Comparison of ENCODE assay signal across 10 cellular contexts in genomic region chr1:41672641-41673313, GRCh38.
DNase-seq lines count a peak whose midpoint lies in the region; ATAC-seq and TF ChIP-seq lines count a peak whose summit lies in the region.
"Had no signal": no experiment of that assay in that cellular context is flagged by ENCODE, and none has a peak within 500 bp of the region (broad histone marks: within the 10 kb centered on the region; RNA-seq: fewer than 3 reads in every experiment).

No MANE protein-coding gene starts in this region.

- H3K36me3 Mint-ChIP-seq in stimulated activated naive CD8-positive, alpha-beta T cell treated with anti-CD3 and anti-CD28 coated beads, Interleukin-15, Interleukin-2, amounts not matched to agents 100 ng/mL and 50 ng/mL, for 24 hours (ENCODE audit: low read depth), result no peaks in the 10 kb centered on the region
- H3K36me3 Mint-ChIP-seq in activated B cell treated with CpG ODN at 0.5 μM for 24 hours (ENCODE audit: low read depth), result no peaks in the 10 kb centered on the region

- H3K4me3 Mint-ChIP-seq in stimulated activated naive CD8-positive, alpha-beta T cell treated with anti-CD3 and anti-CD28 coated beads, Interleukin-15, Interleukin-2, amounts not matched to agents 100 ng/mL and 50 ng/mL, for 24 hours, result peak overlapping the region; percentile 70
- peak overlapping the region; percentile 67 for H3K4me3 Mint-ChIP-seq in activated B cell treated with CpG ODN at 0.5 μM for 24 hours

- DNase-seq in stimulated activated naive CD8-positive, alpha-beta T cell treated with anti-CD3 and anti-CD28 coated beads, Interleukin-15, Interleukin-2, amounts not matched to agents 100 U/mL and 50 U/mL, for 24 hours, result no peak
- DNase-seq in activated B cell treated with CpG ODN at 0.5 μM for 24 hours, result no peak
- DNase-seq in fibroblast of peridontal ligament (ENCODE audit: extremely low read depth), result peak; percentile 92
- DNase-seq in midbrain (lab: John Stamatoyannopoulos, UW), result no peak
- DNase-seq: cerebellar nuclear complex, NCI-H2029 had no signal

- H3K27me3 Mint-ChIP-seq in stimulated activated naive CD8-positive, alpha-beta T cell treated with anti-CD3 and anti-CD28 coated beads, Interleukin-15, Interleukin-2, amounts not matched to agents 100 ng/mL and 50 ng/mL, for 24 hours, result no peaks in the 10 kb centered on the region
- H3K27me3 Mint-ChIP-seq in activated B cell treated with CpG ODN at 0.5 μM for 24 hours, result no peaks in the 10 kb centered on the region

- no peaks in the 10 kb centered on the region for H3K9me3 Mint-ChIP-seq in stimulated activated naive CD8-positive, alpha-beta T cell treated with anti-CD3 and anti-CD28 coated beads, Interleukin-15, Interleukin-2, amounts not matched to agents 100 ng/mL and 50 ng/mL, for 24 hours
- H3K9me3 Mint-ChIP-seq in activated B cell treated with CpG ODN at 0.5 μM for 24 hours, result no peaks in the 10 kb centered on the region

- intact Hi-C loops in activated B cell treated with CpG ODN at 0.5 μM for 24 hours (cut with micrococcal nuclease), result loop anchor here (1.0 to 2.0 kb wide), 2 partner anchors 10 to 56 kb away; no protein-coding TSS in a partner anchor

- peaks cover 86% of the 10 kb centered on the region for H3K4me1 Mint-ChIP-seq in stimulated activated naive CD8-positive, alpha-beta T cell treated with anti-CD3 and anti-CD28 coated beads, Interleukin-15, Interleukin-2, amounts not matched to agents 100 ng/mL and 50 ng/mL, for 24 hours (ENCODE audit: low read depth)
- H3K4me1 Mint-ChIP-seq in activated B cell treated with CpG ODN at 0.5 μM for 24 hours, result peaks cover 74% of the 10 kb centered on the region

- CTCF ChIA-PET in activated B cell treated with CpG ODN at 0.5 μM for 24 hours (lab: Charles Lee), result interaction anchor here (1.0 to 2.1 kb wide), 6 partner anchors 8 to 98 kb away, joined by 3 to 8 read pairs (median 4); no protein-coding TSS in a partner anchor

- peak overlapping the region; percentile 81 for H3K27ac Mint-ChIP-seq in stimulated activated naive CD8-positive, alpha-beta T cell treated with anti-CD3 and anti-CD28 coated beads, Interleukin-15, Interleukin-2, amounts not matched to agents 100 ng/mL and 50 ng/mL, for 24 hours
- peak overlapping the region; percentile 68 for H3K27ac Mint-ChIP-seq in activated B cell treated with CpG ODN at 0.5 μM for 24 hours

- no peak for TF ChIP-seq CTCF in activated B cell treated with CpG ODN at 0.5 μM for 24 hours (IDR thresholded peaks at IDR 0.05)

- POLR2A ChIA-PET in activated B cell treated with CpG ODN at 0.5 μM for 24 hours (lab: Charles Lee), result interaction anchor here (0.6 to 2.9 kb wide), 12 partner anchors 8 to 131 kb away, joined by 3 to 31 read pairs (median 5); no protein-coding TSS in a partner anchor

- no peak for ATAC-seq in stimulated activated naive CD8-positive, alpha-beta T cell treated with anti-CD3 and anti-CD28 coated beads, Interleukin-15, Interleukin-2, amounts not matched to agents 100 U/mL and 50 U/mL, for 24 hours
- no peak for ATAC-seq in activated B cell treated with CpG ODN at 0.5 μM for 24 hours (ENCODE audit: low read depth)
- no peak for ATAC-seq in GM21737 (IDR thresholded peaks at IDR 0.05; ENCODE audit: unreplicated experiment)
- ATAC-seq in HG02870 (IDR thresholded peaks at IDR 0.05; ENCODE audit: unreplicated experiment), result no peak
- ATAC-seq in GM19328 (IDR thresholded peaks at IDR 0.05; ENCODE audit: unreplicated experiment), result no peak
